In the genomic region with DNA sequence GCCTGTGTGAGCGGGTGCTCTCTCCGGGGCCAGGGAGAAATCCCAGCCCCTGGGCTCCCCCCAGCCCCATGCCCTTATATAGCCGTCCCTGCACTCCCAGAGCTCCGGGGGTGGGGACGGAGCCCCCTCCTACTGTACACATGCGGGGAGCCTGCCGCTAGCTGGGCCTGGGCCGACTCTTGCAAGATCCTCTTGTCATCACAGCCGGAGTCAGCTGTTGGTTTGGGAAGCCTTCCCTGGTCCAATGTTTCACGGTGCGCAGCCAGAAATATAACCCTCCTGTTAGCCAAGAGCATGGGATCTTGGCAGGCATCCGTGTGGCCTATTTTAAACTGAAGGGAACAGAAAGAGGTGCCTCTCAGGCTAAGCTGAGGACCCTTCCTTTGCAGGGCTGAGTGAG, we compare ENCODE assay signal across 9 cellular contexts.
DNase-seq lines count a peak whose midpoint lies in the region; ATAC-seq and TF ChIP-seq lines count a peak whose summit lies in the region.
"Had no signal": no experiment of that assay in that cellular context is flagged by ENCODE, and none has a peak within 500 bp of the region (broad histone marks: within the 10 kb centered on the region; RNA-seq: fewer than 3 reads in every experiment).

No MANE protein-coding gene starts in this region.

- peaks cover 0 to 16% (median 5%) of the 10 kb centered on the region in 4 donors for H3K4me1 ChIP-seq in tibial nerve

- H3K27ac ChIP-seq in tibial nerve = peak overlapping the region in 2 of 4 donors; percentile 43 to 64

- no peak for TF ChIP-seq POLR2A in tibial nerve (IDR thresholded peaks at IDR 0.05)

- peak in 1 of 2 donors; percentile 70 for TF ChIP-seq EP300 in tibial nerve (IDR thresholded peaks at IDR 0.05)

- DNase-seq in NCI-H69 (lab: John Stamatoyannopoulos, UW) = peak; percentile 22
- DNase-seq in fibroblast of mammary gland (ENCODE audit: low read depth) = peak; percentile 68
- peak; percentile 89 for DNase-seq in medulla oblongata (ENCODE audit: extremely low spot score)
- peak; percentile 71 to 92 for DNase-seq in tibial nerve (ENCODE audit: low spot score in 2 of 2)
- DNase-seq in SW 1271 (lab: John Stamatoyannopoulos, UW) = no peak
- DNase-seq in D341Med (ENCODE audit: low spot score) = no peak
- DNase-seq: cortex of kidney had no signal

- ATAC-seq in HG03175 (IDR thresholded peaks at IDR 0.05; ENCODE audit: unreplicated experiment) (no peak), HG03045 (IDR thresholded peaks at IDR 0.05; ENCODE audit: unreplicated experiment) (no peak)

- H3K27me3 ChIP-seq in tibial nerve = no peaks in the 10 kb centered on the region

- TF ChIP-seq CTCF in fibroblast of mammary gland (conservative IDR thresholded peaks at IDR 0.05; ENCODE audit: control insufficient read depth, insufficient read depth, low read depth, low read length) (no peak), tibial nerve (IDR thresholded peaks at IDR 0.05) (no peak)

- H3K36me3 ChIP-seq in tibial nerve = no peaks in the 10 kb centered on the region

- H3K9me3 ChIP-seq in tibial nerve = no peaks in the 10 kb centered on the region

- 43 to 51% methylated on average over 11 of the region's 12 CpGs for WGBS in tibial nerve, 2 donors

- H3K4me3 ChIP-seq in fibroblast of mammary gland (ENCODE audit: control insufficient read depth, low read depth, low read length) (no peak overlapping the region), tibial nerve (no peak overlapping the region)

Comparison
In these comparisons a context has a peak if more than half of its experiments do, and no peak if none do; other contexts are left out.
1. DNase-seq: peak in NCI-H69 (single experiment), fibroblast of mammary gland (single experiment), medulla oblongata (single experiment) and tibial nerve (2 of 2); none in SW 1271 (0 of 2) and D341Med (single experiment).